Comparison of ENCODE assay signal across 17 cellular contexts in genomic region chr2:203470371-203470770, GRCh38.
DNase-seq lines count a peak whose midpoint lies in the region; ATAC-seq, FAIRE-seq and TF ChIP-seq lines count a peak whose summit lies in the region.
"Had no signal": no experiment of that assay in that cellular context is flagged by ENCODE, and none has a peak within 500 bp of the region (broad histone marks: within the 10 kb centered on the region; RNA-seq: fewer than 3 reads in every experiment).

No MANE protein-coding gene starts in this region.

- H3K4me2 ChIP-seq in SK-N-SH = no peak overlapping the region
- no peak overlapping the region for H3K4me2 ChIP-seq in hepatocyte
- H3K4me2 ChIP-seq: BLaER1 had no signal

- H3K27me3 ChIP-seq in H7 (ENCODE audit: control insufficient read depth, insufficient read depth, low read length) (no peaks in the 10 kb centered on the region), SK-N-SH (ENCODE audit: insufficient read depth) (no peaks in the 10 kb centered on the region), hepatocyte (no peaks in the 10 kb centered on the region), small intestine (ENCODE audit: control insufficient read depth in 2 of 2, insufficient read depth in 2 of 2, low read length in 2 of 2) (no peaks in the 10 kb centered on the region)
- H3K27me3 ChIP-seq: BLaER1, gastrocnemius medialis had no signal

- WGBS in SK-N-SH (ENCODE audit: low lambda C conversion rate) = 91% methylated on average over 4 of the region's 4 CpGs
- 82% methylated on average over 4 of the region's 4 CpGs for WGBS in hepatocyte (ENCODE audit: low lambda C conversion rate, missing lambda C conversion rate)
- WGBS in small intestine, 3 donors = 52 to 70% (median 66%) methylated on average over 4 of the region's 4 CpGs

- H3F3A ChIP-seq in SK-N-SH (replicated peaks; ENCODE audit: insufficient read depth) = peaks cover 12% of the 10 kb centered on the region

- TF ChIP-seq RAD21 in SK-N-SH (IDR thresholded peaks at IDR 0.05; ENCODE audit: low read length) = no peak

- POLR2A ChIA-PET in SK-N-SH (lab: Yijun Ruan, JAX) = no interaction called here

- TF ChIP-seq EP300 in SK-N-SH (IDR thresholded peaks at IDR 0.05; ENCODE audit: borderline replicate concordance in 1 of 2, low read depth in 1 of 2, low read length in 1 of 2) = no peak

- TF ChIP-seq CTCF in SK-N-SH (IDR thresholded peaks at IDR 0.05) (no peak), hepatocyte (IDR thresholded peaks at IDR 0.05; ENCODE audit: poor library complexity) (no peak), foreskin fibroblast (IDR thresholded peaks at IDR 0.05; ENCODE audit: low read depth, low read length) (no peak)

- H3K36me3 ChIP-seq in H7 (replicated peaks; ENCODE audit: control insufficient read depth, insufficient read depth, low read length) (no peaks in the 10 kb centered on the region), SK-N-SH (replicated peaks in 1 of 2; ENCODE audit: control insufficient read depth in 1 of 2, insufficient read depth in 2 of 2, low read length in 1 of 2) (peaks cover 6 to 16% of the 10 kb centered on the region in 2 experiments), hepatocyte (replicated peaks; ENCODE audit: insufficient read depth, low read depth) (no peaks in the 10 kb centered on the region), small intestine (ENCODE audit: control insufficient read depth in 2 of 2, insufficient read depth in 2 of 2, low read length in 2 of 2) (no peaks in the 10 kb centered on the region)
- H3K36me3 ChIP-seq: BLaER1 had no signal

- H4K20me1 ChIP-seq in SK-N-SH (ENCODE audit: insufficient read depth) (no peaks in the 10 kb centered on the region), hepatocyte (ENCODE audit: insufficient read depth, poor library complexity, severe bottlenecking) (no peaks in the 10 kb centered on the region)
- H4K20me1 ChIP-seq: BLaER1 had no signal

- H3K9ac ChIP-seq in SK-N-SH = no peak overlapping the region; the same call in 1 of the 2 replicates
- H3K9ac ChIP-seq: BLaER1 had no signal

- H3K9me2 ChIP-seq in SK-N-SH = no peaks in the 10 kb centered on the region
- no peaks in the 10 kb centered on the region for H3K9me2 ChIP-seq in hepatocyte (replicated peaks; ENCODE audit: insufficient read depth)

- no peak overlapping the region for H3K4me3 ChIP-seq in H7 (ENCODE audit: insufficient read depth, low read depth, low read length)
- no peak overlapping the region for H3K4me3 ChIP-seq in SK-N-SH (ENCODE audit: low read depth in 2 of 2, low read length in 1 of 2)
- H3K4me3 ChIP-seq in hepatocyte = no peak overlapping the region
- H3K4me3 ChIP-seq in small intestine (ENCODE audit: low read depth in 1 of 2, low read length in 2 of 2) = no peak overlapping the region
- H3K4me3 ChIP-seq in foreskin fibroblast (ENCODE audit: low read depth in 1 of 2, low read length in 2 of 2) = no peak overlapping the region
- H3K4me3 ChIP-seq: BLaER1, gastrocnemius medialis, skin epidermis had no signal

- peaks cover 0 to 3% of the 10 kb centered on the region in 2 experiments; a peak in 2 of 4 replicates for H3K4me1 ChIP-seq in SK-N-SH (ENCODE audit: control insufficient read depth in 1 of 2, insufficient read depth in 2 of 2, low read depth in 1 of 2, low read length in 1 of 2)
- H3K4me1 ChIP-seq in hepatocyte (ENCODE audit: insufficient read depth) = no peaks in the 10 kb centered on the region
- no peaks in the 10 kb centered on the region for H3K4me1 ChIP-seq in small intestine (ENCODE audit: control insufficient read depth in 2 of 2, insufficient read depth in 1 of 2, low read depth in 1 of 2, low read length in 1 of 2)
- H3K4me1 ChIP-seq: BLaER1, gastrocnemius medialis had no signal

- FAIRE-seq in small intestine (lab: Jason Lieb, UNC) = no peak
- FAIRE-seq: GM12891 had no signal

- no peaks in the 10 kb centered on the region for H3K9me3 ChIP-seq in SK-N-SH
- no peaks in the 10 kb centered on the region for H3K9me3 ChIP-seq in hepatocyte (ENCODE audit: low read depth)
- no peaks in the 10 kb centered on the region for H3K9me3 ChIP-seq in small intestine (ENCODE audit: control insufficient read depth, low read depth)
- H3K9me3 ChIP-seq: BLaER1, gastrocnemius medialis had no signal

- H3K27ac ChIP-seq in SK-N-SH (ENCODE audit: low read depth in 2 of 2, low read length in 1 of 2) = 0 out of 4 replicates have a peak overlapping the region, but pooled peaks of 1 of the 2 experiments have one; percentile 7
- H3K27ac ChIP-seq in hepatocyte = no peak overlapping the region
- no peak overlapping the region for H3K27ac ChIP-seq in small intestine (ENCODE audit: low read depth in 1 of 2, low read length in 1 of 2)
- H3K27ac ChIP-seq: BLaER1, gastrocnemius medialis, skin epidermis had no signal

- no peak overlapping the region for H2AFZ ChIP-seq in SK-N-SH (ENCODE audit: low read depth)
- H2AFZ ChIP-seq in hepatocyte = no peak overlapping the region

- DNase-seq in H7 (peak; percentile 8), SK-N-SH (peak; percentile 10), hepatocyte (ENCODE audit: low spot score) (peak; percentile 36), small intestine (peak; percentile 49), COLO668 (lab: John Stamatoyannopoulos, UW; ENCODE audit: unreplicated experiment) (no peak), foreskin fibroblast (no peak)
- DNase-seq: activated CD4-positive, alpha-beta T cell treated with anti-CD3 and anti-CD28 coated beads, Interleukin-2, amount 50 U/mL, for 4 hours; activated T-cell treated with anti-CD3 and anti-CD28 coated beads for 4 hours; gastrocnemius medialis; GF-D8; NCI-H1417 treated with DMSO at 0.1 percent for 48 hours; stimulated activated CD4-positive, alpha-beta T cell treated with anti-CD3 and anti-CD28 coated beads, Interleukin-4, amount 100 ng/mL, for 1 hour had no signal

- no peak for ATAC-seq in HG03469 (IDR thresholded peaks at IDR 0.05; ENCODE audit: unreplicated experiment)
- ATAC-seq: gastrocnemius medialis, Right ventricle myocardium inferior had no signal

- peaks cover 16% of the 10 kb centered on the region for H3K79me2 ChIP-seq in SK-N-SH (ENCODE audit: insufficient read depth)
- no peaks in the 10 kb centered on the region for H3K79me2 ChIP-seq in hepatocyte

- CTCF ChIA-PET in SK-N-SH (lab: Yijun Ruan, JAX) = interaction anchor here (1.0 kb wide), 1 partner anchor 9 kb away, joined by 3 read pairs; no protein-coding TSS in a partner anchor

TF ChIP-seq in SK-N-SH, 30 proteins besides CTCF, POLR2A, EP300 and RAD21:
- TF ChIP-seq NRF1 (IDR thresholded peaks at IDR 0.05; ENCODE audit: low read depth, low read length) (no peak), POLR2AphosphoS5 (IDR thresholded peaks at IDR 0.05; ENCODE audit: low read depth, low read length) (no peak), SMC3 (IDR thresholded peaks at IDR 0.05; ENCODE audit: low read depth, low read length) (no peak), TEAD4 (IDR thresholded peaks at IDR 0.05; ENCODE audit: borderline replicate concordance, insufficient read depth) (no peak), NFIC (IDR thresholded peaks at IDR 0.05; ENCODE audit: borderline replicate concordance) (no peak), YY1 (IDR thresholded peaks at IDR 0.05; ENCODE audit: low read depth) (no peak), FOSL2 (IDR thresholded peaks at IDR 0.05; ENCODE audit: borderline replicate concordance, low read depth) (no peak), MEF2A (IDR thresholded peaks at IDR 0.05; ENCODE audit: borderline replicate concordance, low read depth) (no peak), FOXJ3 (CRISPR knock-in tag; IDR thresholded peaks at IDR 0.05) (no peak), CHD2 (IDR thresholded peaks at IDR 0.05; ENCODE audit: low read length, partially characterized antibody) (no peak), IRF3 (IDR thresholded peaks at IDR 0.05; ENCODE audit: low read depth, low read length) (no peak), GATA2 (CRISPR knock-in tag; IDR thresholded peaks at IDR 0.05) (no peak)
TF ChIP-seq in SK-N-SH: peak in this region for 0.

Comparison
In these comparisons a context has a peak if more than half of its experiments do, and no peak if none do; other contexts are left out.
1. DNase-seq: peak in H7 (single experiment), SK-N-SH (single experiment), hepatocyte (single experiment) and small intestine (single experiment); none in COLO668 (single experiment) and foreskin fibroblast (0 of 2).